ENCODE assay signal across 24 cellular contexts in genomic region chr16:55657616-55658015, GRCh38. TPM values are rescaled to one million over a fixed set of nuclear protein-coding genes. Genes with fewer than 3 reads are reported as not detected.
"Had no signal": no experiment of that assay in that cellular context is flagged by ENCODE, and none has a peak within 500 bp of the region (broad histone marks: within the 10 kb centered on the region; RNA-seq: fewer than 3 reads in every experiment).

No MANE protein-coding gene starts in this region.

- H3K9me3 ChIP-seq: esophagus muscularis mucosa, gastroesophageal sphincter, heart left ventricle, left lung, lower lobe of right lung had no signal

- H3K36me3 Mint-ChIP-seq: immature natural killer cell had no signal

- H3K4me3 Mint-ChIP-seq: immature natural killer cell had no signal

- H3K4me1 Mint-ChIP-seq: immature natural killer cell had no signal

- DNase-seq: dermis blood vessel endothelial cell; dorsolateral prefrontal cortex; effector CD4-positive, alpha-beta T cell; effector memory CD4-positive, alpha-beta T cell; foreskin keratinocyte; heart left ventricle; hippocampal formation; immature natural killer cell; left cardiac atrium; left lung; left ventricle myocardium superior; lower lobe of right lung; mesenchymal stem cell; midbrain had no signal

- H3K27ac Mint-ChIP-seq: immature natural killer cell had no signal

- H3K9me3 Mint-ChIP-seq: immature natural killer cell had no signal

- H3K27ac ChIP-seq: coronary artery, dorsolateral prefrontal cortex, esophagus muscularis mucosa, foreskin keratinocyte, gastroesophageal sphincter, heart left ventricle, left lung, lower lobe of right lung had no signal

- ATAC-seq: foreskin keratinocyte, gastroesophageal sphincter, heart left ventricle, left cardiac atrium, left lung, left ventricle myocardium superior, lower lobe of right lung had no signal

- H3K4me3 ChIP-seq: coronary artery, dorsolateral prefrontal cortex, esophagus muscularis mucosa, gastroesophageal sphincter, heart left ventricle, left lung, lower lobe of right lung had no signal

- H3K36me3 ChIP-seq: esophagus muscularis mucosa, gastroesophageal sphincter, heart left ventricle, left lung, lower lobe of right lung had no signal

RNA-seq across cellular contexts. Expression of gene SLC6A2, which starts 1.8 kb away (rescaled TPM):
- total RNA-seq: dermis blood vessel endothelial cell, endothelial cell of umbilical vein, epithelial cell of proximal tubule, fibroblast of lung, fibroblast of villous mesenchyme, kidney epithelial cell, left cardiac atrium, left lung, left ventricle myocardium superior, lower lobe of right lung, lung microvascular endothelial cell, mononuclear cell had no signal
- polyA plus RNA-seq: endothelial cell of umbilical vein, fibroblast of lung, foreskin keratinocyte, heart left ventricle, immature natural killer cell had no signal
